Comparison of ENCODE assay signal across 8 cellular contexts in genomic region chr14:100065161-100065871, GRCh38. TPM values are rescaled to one million over a fixed set of nuclear protein-coding genes. Genes with fewer than 3 reads are reported as not detected.
A peak's percentile ranks its signal among the peaks of the same experiment; 100 is the strongest.
DNase-seq lines count a peak whose midpoint lies in the region; ATAC-seq and TF ChIP-seq lines count a peak whose summit lies in the region.

EVL (plus strand) TSS chr14:100065422; CDS start chr14:100065501, 79 bp downstream.

- H3K9me3 ChIP-seq in endodermal cell (ENCODE audit: control insufficient read depth, low read length) (no peaks in the 10 kb centered on the region), ovary (no peaks in the 10 kb centered on the region), upper lobe of right lung (no peaks in the 10 kb centered on the region)

- no peak for TF ChIP-seq POLR2A in ovary (IDR thresholded peaks at IDR 0.05)

- H3K9ac ChIP-seq in endodermal cell (ENCODE audit: extremely low read depth, low read length, poor library complexity, severe bottlenecking), result no peak within 1 kb of the TSS

- H3K27me3 Mint-ChIP-seq in activated CD4-positive, alpha-beta T cell treated with anti-CD3 and anti-CD28 coated beads, Interleukin-2, amount 10 ng/mL, durations not matched to agents 7 days and 5 days, result no peaks in the 10 kb centered on the region
- H3K27me3 Mint-ChIP-seq in endodermal cell (ENCODE audit: insufficient read depth), result no peaks in the 10 kb centered on the region

- TF ChIP-seq CTCF in BJ (IDR thresholded peaks at IDR 0.05; ENCODE audit: insufficient read depth, low read depth, low read length) (no peak), HL-60 (IDR thresholded peaks at IDR 0.05; ENCODE audit: insufficient read depth, low read length) (no peak), endodermal cell (conservative IDR thresholded peaks at IDR 0.05) (no peak), ovary (IDR thresholded peaks at IDR 0.05) (no peak), upper lobe of right lung (IDR thresholded peaks at IDR 0.05) (no peak)

- intact Hi-C loops in ovary (cut with DNase I) (no loop called here), upper lobe of right lung (cut with DNase I) (no loop called here)

- H3K36me3 ChIP-seq in BJ (ENCODE audit: control insufficient read depth, insufficient read depth, low read length), result no peaks in the 10 kb centered on the region
- H3K36me3 ChIP-seq in endodermal cell (ENCODE audit: control insufficient read depth, insufficient read depth, low read length), result no peaks in the 10 kb centered on the region
- H3K36me3 ChIP-seq in ovary, result no peaks in the 10 kb centered on the region
- H3K36me3 ChIP-seq in upper lobe of right lung, result no peaks in the 10 kb centered on the region

- H3K36me3 Mint-ChIP-seq in activated CD4-positive, alpha-beta T cell treated with anti-CD3 and anti-CD28 coated beads, Interleukin-2, amount 10 ng/mL, durations not matched to agents 7 days and 5 days (ENCODE audit: low read depth), result peaks cover 53% of the 10 kb centered on the region
- H3K36me3 Mint-ChIP-seq in endodermal cell (ENCODE audit: low read depth), result no peaks in the 10 kb centered on the region

- H3K4me3 ChIP-seq in BJ (ENCODE audit: low read depth, low read length) (no peak within 1 kb of the TSS), HL-60 (replicated peaks; ENCODE audit: insufficient read depth, low read length) (peak within 1 kb of the TSS; percentile 17), endodermal cell (ENCODE audit: low read length) (no peak within 1 kb of the TSS), ovary (peak within 1 kb of the TSS; percentile 18), upper lobe of right lung (peak within 1 kb of the TSS; percentile 43)

- ATAC-seq in GM19463 (IDR thresholded peaks at IDR 0.05; ENCODE audit: unreplicated experiment) (peak; percentile 60), upper lobe of right lung (peak; percentile 77)

- no peak for TF ChIP-seq EP300 in ovary (IDR thresholded peaks at IDR 0.05)

- H3K4me3 Mint-ChIP-seq in activated CD4-positive, alpha-beta T cell treated with anti-CD3 and anti-CD28 coated beads, Interleukin-2, amount 10 ng/mL, durations not matched to agents 7 days and 5 days, result peak within 1 kb of the TSS; percentile 92
- no peak within 1 kb of the TSS for H3K4me3 Mint-ChIP-seq in endodermal cell

- no peaks in the 10 kb centered on the region for H3K4me1 ChIP-seq in endodermal cell (ENCODE audit: control insufficient read depth, insufficient read depth, low read length)
- no peaks in the 10 kb centered on the region for H3K4me1 ChIP-seq in ovary (ENCODE audit: insufficient read depth)
- H3K4me1 ChIP-seq in upper lobe of right lung, result peaks cover 17% of the 10 kb centered on the region

- no peaks in the 10 kb centered on the region for H3K27me3 ChIP-seq in BJ (ENCODE audit: control insufficient read depth, insufficient read depth, low read length)
- no peaks in the 10 kb centered on the region for H3K27me3 ChIP-seq in HL-60 (ENCODE audit: insufficient read depth, poor library complexity, severe bottlenecking)
- H3K27me3 ChIP-seq in endodermal cell (ENCODE audit: control insufficient read depth, insufficient read depth, low read length, poor library complexity, severe bottlenecking), result no peaks in the 10 kb centered on the region
- H3K27me3 ChIP-seq in ovary, result no peaks in the 10 kb centered on the region
- no peaks in the 10 kb centered on the region for H3K27me3 ChIP-seq in upper lobe of right lung

- H3K4me1 Mint-ChIP-seq in activated CD4-positive, alpha-beta T cell treated with anti-CD3 and anti-CD28 coated beads, Interleukin-2, amount 10 ng/mL, durations not matched to agents 7 days and 5 days, result peaks cover 46% of the 10 kb centered on the region
- peaks cover 15% of the 10 kb centered on the region for H3K4me1 Mint-ChIP-seq in endodermal cell

- peak within 1 kb of the TSS; percentile 98 for H3K27ac Mint-ChIP-seq in activated CD4-positive, alpha-beta T cell treated with anti-CD3 and anti-CD28 coated beads, Interleukin-2, amount 10 ng/mL, durations not matched to agents 7 days and 5 days
- peak within 1 kb of the TSS; percentile 58 for H3K27ac Mint-ChIP-seq in endodermal cell

- POLR2A ChIA-PET in BJ (lab: Charles Lee), result no interaction called here
- POLR2A ChIA-PET in activated CD4-positive, alpha-beta T cell treated with anti-CD3 and anti-CD28 coated beads, Interleukin-2, amount 10 ng/mL, durations not matched to agents 7 days and 5 days (lab: Charles Lee), result interaction anchor here (0.7 to 1.7 kb wide), 4 partner anchors 14 to 40 kb away, joined by 3 to 7 read pairs (median 5); no protein-coding TSS in a partner anchor

- DNase-seq in BJ (ENCODE audit: low read depth) (no peak), HL-60 (ENCODE audit: low read depth in 1 of 2, low spot score in 1 of 2) (peak in 1 of 2 experiments; percentile 86), endodermal cell (no peak), ovary (no peak), upper lobe of right lung (peak; percentile 86), COLO829 (ENCODE audit: low spot score) (no peak)
- peak; percentile 85 for DNase-seq in activated CD4-positive, alpha-beta T cell treated with anti-CD3 and anti-CD28 coated beads, Interleukin-2, amount 10 ng/mL, durations not matched to agents 7 days and 5 days

- CTCF ChIA-PET in BJ (lab: Yijun Ruan, JAX), result interaction anchor here (0.8 to 1.2 kb wide), 3 partner anchors 12 to 40 kb away, joined by 3 read pairs; no protein-coding TSS in a partner anchor
- CTCF ChIA-PET in activated CD4-positive, alpha-beta T cell treated with anti-CD3 and anti-CD28 coated beads, Interleukin-2, amount 10 ng/mL, durations not matched to agents 7 days and 5 days (lab: Charles Lee), result interaction anchor here (0.6 to 8.7 kb wide), 6 partner anchors 11 to 424 kb away, joined by 3 to 114 read pairs (median 16); no protein-coding TSS in a partner anchor

- H3K9me3 Mint-ChIP-seq in activated CD4-positive, alpha-beta T cell treated with anti-CD3 and anti-CD28 coated beads, Interleukin-2, amount 10 ng/mL, durations not matched to agents 7 days and 5 days, result no peaks in the 10 kb centered on the region
- peaks cover 3% of the 10 kb centered on the region for H3K9me3 Mint-ChIP-seq in endodermal cell

- WGBS in endodermal cell (ENCODE audit: insufficient coverage in 1 of 2, insufficient read length in 1 of 2), 2 experiments, result 91 to 98% methylated on average over 6 of the region's 6 CpGs
- 82 to 91% (median 89%) methylated on average over 6 of the region's 6 CpGs for WGBS in ovary, 3 donors

- H3K27ac ChIP-seq in HL-60 (replicated peaks) (peak within 1 kb of the TSS; percentile 85), endodermal cell (ENCODE audit: low read depth, low read length) (no peak within 1 kb of the TSS), ovary (no peak within 1 kb of the TSS), upper lobe of right lung (peak within 1 kb of the TSS; percentile 80)

RNA-seq across cellular contexts. Expression of gene EVL, which starts in this region (rescaled TPM):
- polyA plus RNA-seq in BJ (2011; rRNA removed), result 14.2 and 18.6 TPM in 2 replicates
- 13.6 and 17.2 TPM in 2 replicates for polyA minus RNA-seq in BJ (2011; rRNA and poly(A)+ RNA removed)
- total RNA-seq in activated CD4-positive, alpha-beta T cell treated with anti-CD3 and anti-CD28 coated beads, Interleukin-2, amount 10 ng/mL, durations not matched to agents 7 days and 5 days, result 1,000 to 10,000 TPM; 1,017 to 1,048 TPM
- total RNA-seq in endodermal cell, result 10 to 100 TPM; 61.1 to 71.3 TPM
- polyA plus RNA-seq in endodermal cell (2013, experiment 1 of 2), result 234 TPM
- 188 TPM for polyA plus RNA-seq in endodermal cell (2013, experiment 2 of 2)
- 10 to 100 TPM; 41.0 to 95.0 (median 66.1) TPM for total RNA-seq in ovary
- polyA plus RNA-seq in ovary, result 100 to 1,000 TPM in 1 of 2 donors, 10 to 100 TPM in 1; 50.6 to 105 TPM
- 206 TPM for total RNA-seq in upper lobe of right lung

Comparison
In these comparisons a context has a peak if more than half of its experiments do, and no peak if none do; other contexts are left out.
1. DNase-seq: peak in activated CD4-positive, alpha-beta T cell treated with anti-CD3 and anti-CD28 coated beads, Interleukin-2, amount 10 ng/mL, durations not matched to agents 7 days and 5 days (single experiment) and upper lobe of right lung (single experiment); none in BJ (single experiment), endodermal cell (single experiment), ovary (0 of 5) and COLO829 (single experiment).
2. H3K4me3 ChIP-seq: peak in HL-60 (single experiment), ovary (single experiment) and upper lobe of right lung (single experiment); none in BJ (single experiment) and endodermal cell (single experiment).
3. H3K27ac ChIP-seq: peak in HL-60 (single experiment) and upper lobe of right lung (single experiment); none in endodermal cell (single experiment) and ovary (0 of 2).